In genomic region chr5:132422720-132423442, GRCh38 we compare ENCODE assay signal across 8 cellular contexts. TPM values are rescaled to one million over a fixed set of nuclear protein-coding genes. Genes with fewer than 3 reads are reported as not detected.
DNase-seq lines count a peak whose midpoint lies in the region; ATAC-seq, FAIRE-seq and TF ChIP-seq lines count a peak whose summit lies in the region.

No MANE protein-coding gene starts in this region.

- TF ChIP-seq CTCF in mesothelial cell of epicardium (IDR thresholded peaks at IDR 0.05; ENCODE audit: unreplicated experiment): no peak

- peak overlapping the region; percentile 60 for H3K4me3 ChIP-seq in BLaER1
- H3K4me3 ChIP-seq in Karpas-422 (ENCODE audit: low read length): no peak overlapping the region

- H3K36me3 ChIP-seq in BLaER1: no peaks in the 10 kb centered on the region
- no peaks in the 10 kb centered on the region for H3K36me3 ChIP-seq in Karpas-422 (ENCODE audit: insufficient read depth, low read length)

- H3K9ac ChIP-seq in BLaER1 (peak overlapping the region; percentile 93), Karpas-422 (ENCODE audit: low read length) (no peak overlapping the region)

- H3K27ac ChIP-seq in BLaER1: peak overlapping the region; percentile 97
- H3K27ac ChIP-seq in Karpas-422 (ENCODE audit: low read length): no peak overlapping the region

- H3K27me3 ChIP-seq in BLaER1 (no peaks in the 10 kb centered on the region), Karpas-422 (ENCODE audit: low read length) (no peaks in the 10 kb centered on the region)

- peak; percentile 49 for DNase-seq in Karpas-422
- peak; percentile 53 for DNase-seq in astrocyte of the hippocampus (ENCODE audit: low read depth, low spot score)
- DNase-seq in mesothelial cell of epicardium (ENCODE audit: low spot score in 2 of 2, unreplicated experiment in 2 of 2): no peak
- no peak for DNase-seq in stimulated activated CD8-positive, alpha-beta memory T cell treated with anti-CD3 and anti-CD28 coated beads, Interleukin-4, amount 100 ng/mL, for 48 hours
- no peak for DNase-seq in HTR-8/SVneo (ENCODE audit: insufficient read length, low spot score)
- DNase-seq in NCI-H526 (lab: John Stamatoyannopoulos, UW): no peak

- H3K27me3 Mint-ChIP-seq in mesothelial cell of epicardium (ENCODE audit: low read depth): no peaks in the 10 kb centered on the region

- no peak overlapping the region for H2AFZ ChIP-seq in Karpas-422 (ENCODE audit: low read length)

- H3K27ac Mint-ChIP-seq in mesothelial cell of epicardium: peak overlapping the region; percentile 55

- H3K36me3 Mint-ChIP-seq in mesothelial cell of epicardium: peaks cover 3% of the 10 kb centered on the region

- no peaks in the 10 kb centered on the region for H3K9me2 ChIP-seq in Karpas-422 (replicated peaks; ENCODE audit: insufficient read depth, low read length)

- ATAC-seq in GM19463 (IDR thresholded peaks at IDR 0.05; ENCODE audit: unreplicated experiment): peak; percentile 38

- peaks cover 50% of the 10 kb centered on the region for H3K4me1 Mint-ChIP-seq in mesothelial cell of epicardium

- H3K4me1 ChIP-seq in BLaER1: peaks cover 98% of the 10 kb centered on the region
- peaks cover 62% of the 10 kb centered on the region for H3K4me1 ChIP-seq in Karpas-422 (ENCODE audit: low read length)

- H3K4me2 ChIP-seq in BLaER1 (peak overlapping the region; percentile 94), Karpas-422 (ENCODE audit: low read depth, low read length, poor library complexity, severe bottlenecking) (no peak overlapping the region)

- H3K9me3 ChIP-seq in BLaER1 (no peaks in the 10 kb centered on the region), Karpas-422 (ENCODE audit: low read length) (no peaks in the 10 kb centered on the region)

- no peaks in the 10 kb centered on the region for H3K79me2 ChIP-seq in Karpas-422 (ENCODE audit: low read length)

- FAIRE-seq in HTR-8/SVneo (lab: Jason Lieb, UNC): no peak

- H3K4me3 Mint-ChIP-seq in mesothelial cell of epicardium: no peak overlapping the region

- no peaks in the 10 kb centered on the region for H4K20me1 ChIP-seq in BLaER1
- no peaks in the 10 kb centered on the region for H4K20me1 ChIP-seq in Karpas-422 (ENCODE audit: insufficient read depth, low read depth, low read length)

- H3K9me3 Mint-ChIP-seq in mesothelial cell of epicardium: no peaks in the 10 kb centered on the region

RNA-seq across cellular contexts. Expression of gene SLC22A5, which starts 53.4 kb away (rescaled TPM):
- 1.3 and 5.2 TPM in 2 replicates for total RNA-seq in Karpas-422 (2014; rRNA removed; shearing (Covaris generic); ENCODE audit: low replicate concordance)
- total RNA-seq in mesothelial cell of epicardium: 27.7 to 31.1 TPM (median 30.8 TPM) in 3 replicates

Comparison
In these comparisons a context has a peak if more than half of its experiments do, and no peak if none do; other contexts are left out.
1. DNase-seq: peak in Karpas-422 (single experiment) and astrocyte of the hippocampus (single experiment); none in mesothelial cell of epicardium (0 of 2), stimulated activated CD8-positive, alpha-beta memory T cell treated with anti-CD3 and anti-CD28 coated beads, Interleukin-4, amount 100 ng/mL, for 48 hours (single experiment), HTR-8/SVneo (single experiment) and NCI-H526 (0 of 2).